8 cellular contexts compared by ENCODE assay signal in the genomic region with DNA sequence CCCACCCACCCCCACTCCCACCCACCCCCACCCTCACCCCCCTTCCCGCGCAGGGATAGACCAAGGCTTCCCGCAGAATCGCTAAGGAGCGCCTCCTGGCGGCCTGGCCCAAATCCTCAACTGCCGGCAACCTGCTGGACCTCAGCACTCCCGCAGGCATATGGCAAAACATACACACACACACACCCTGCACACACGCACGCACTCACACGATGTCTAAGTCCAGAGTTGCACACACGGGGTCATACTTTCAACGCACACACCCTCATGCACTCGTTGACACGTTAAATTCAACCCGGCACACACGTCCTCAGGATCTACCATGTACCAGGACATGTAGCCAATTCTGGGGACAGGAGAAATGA. TPM values are rescaled to one million over a fixed set of nuclear protein-coding genes. Genes with fewer than 3 reads are reported as not detected.
DNase-seq lines count a peak whose midpoint lies in the region; ATAC-seq and TF ChIP-seq lines count a peak whose summit lies in the region.

No MANE protein-coding gene starts in this region.

- H3K27ac Mint-ChIP-seq in activated naive CD4-positive, alpha-beta T cell treated with anti-CD3 and anti-CD28 coated beads for 36 hours = no peak overlapping the region
- no peak overlapping the region for H3K27ac Mint-ChIP-seq in Caco-2 (ENCODE audit: unreplicated experiment)

- BruUV-seq in Caco-2 (replicated peaks; lab: Mats Ljungman, UMichigan) = no TSS peak

- H3K4me3 Mint-ChIP-seq in activated naive CD4-positive, alpha-beta T cell treated with anti-CD3 and anti-CD28 coated beads for 36 hours = no peak overlapping the region
- no peak overlapping the region for H3K4me3 Mint-ChIP-seq in Caco-2 (ENCODE audit: unreplicated experiment)

- DNase-seq in activated naive CD4-positive, alpha-beta T cell treated with anti-CD3 and anti-CD28 coated beads for 36 hours = peak; percentile 38
- DNase-seq in activated naive CD4-positive, alpha-beta T cell treated with Interleukin-2 at 50 U/mL for 16 hours = no peak
- DNase-seq in NCI-H345 treated with DMSO at 0.1 percent for 48 hours (lab: John Stamatoyannopoulos, UW; ENCODE audit: unreplicated experiment) = peak; percentile 38
- DNase-seq in dermis blood vessel endothelial cell = peak; percentile 17
- peak; percentile 38 for DNase-seq in stimulated activated naive CD8-positive, alpha-beta T cell treated with anti-CD3 and anti-CD28 coated beads, Interleukin-15, Interleukin-2, amounts not matched to agents 100 U/mL and 50 U/mL, for 24 hours
- DNase-seq in Caco-2 = no peak
- DNase-seq in Peyer's patch = no peak

- TF ChIP-seq POLR2A in Peyer's patch (IDR thresholded peaks at IDR 0.05) = no peak

- H3K27ac ChIP-seq in Peyer's patch = no peak overlapping the region

- H3K9me3 Mint-ChIP-seq in activated naive CD4-positive, alpha-beta T cell treated with anti-CD3 and anti-CD28 coated beads for 36 hours = no peaks in the 10 kb centered on the region
- no peaks in the 10 kb centered on the region for H3K9me3 Mint-ChIP-seq in Caco-2 (ENCODE audit: unreplicated experiment)

- no peak overlapping the region for H3K4me3 ChIP-seq in Caco-2 (ENCODE audit: low read depth, low read length)
- H3K4me3 ChIP-seq in Peyer's patch = no peak overlapping the region

- TF ChIP-seq CTCF in Caco-2 (IDR thresholded peaks at IDR 0.05; ENCODE audit: insufficient read depth in 1 of 2, low read depth in 1 of 2, low read length in 1 of 2, severe bottlenecking in 1 of 2, unreplicated experiment in 1 of 2) (no peak), Peyer's patch (IDR thresholded peaks at IDR 0.05) (no peak)

- POLR2A ChIA-PET in Caco-2 (lab: Charles Lee) = no interaction called here

- intact Hi-C loops in activated naive CD4-positive, alpha-beta T cell treated with anti-CD3 and anti-CD28 coated beads for 36 hours (cut with micrococcal nuclease) = loop anchor here (2.0 to 10.0 kb wide), 2 partner anchors 144 to 338 kb away; no protein-coding TSS in a partner anchor
- intact Hi-C loops in Caco-2 (cut with micrococcal nuclease; ENCODE audit: unreplicated experiment) = loop anchor here (5.0 kb wide), 1 partner anchor 76 kb away; no protein-coding TSS in a partner anchor

- H3K9me3 ChIP-seq in Caco-2 (no peaks in the 10 kb centered on the region), Peyer's patch (no peaks in the 10 kb centered on the region)

- H3K36me3 ChIP-seq in Caco-2 (ENCODE audit: control insufficient read depth, insufficient read depth, low read length) = no peaks in the 10 kb centered on the region
- no peaks in the 10 kb centered on the region for H3K36me3 ChIP-seq in Peyer's patch

- H3K27me3 ChIP-seq in Caco-2 (replicated peaks; ENCODE audit: control insufficient read depth, insufficient read depth, low read length) (no peaks in the 10 kb centered on the region), Peyer's patch (peaks cover 0 to 19% of the 10 kb centered on the region in 2 donors)

- CTCF ChIA-PET in activated naive CD4-positive, alpha-beta T cell treated with anti-CD3 and anti-CD28 coated beads for 36 hours (lab: Charles Lee) = interaction anchor here (2.6 kb wide), 1 partner anchor 143 kb away, joined by 6 read pairs; no protein-coding TSS in a partner anchor
- CTCF ChIA-PET in Caco-2 (lab: Charles Lee) = no interaction called here

- peaks cover 8% of the 10 kb centered on the region for H3K4me1 Mint-ChIP-seq in activated naive CD4-positive, alpha-beta T cell treated with anti-CD3 and anti-CD28 coated beads for 36 hours (ENCODE audit: low read depth)
- peaks cover 6% of the 10 kb centered on the region for H3K4me1 Mint-ChIP-seq in Caco-2 (ENCODE audit: low read depth, unreplicated experiment)

- no peak for ATAC-seq in stimulated activated naive CD8-positive, alpha-beta T cell treated with anti-CD3 and anti-CD28 coated beads, Interleukin-15, Interleukin-2, amounts not matched to agents 100 U/mL and 50 U/mL, for 24 hours
- no peak for ATAC-seq in GM18498 (IDR thresholded peaks at IDR 0.05; ENCODE audit: unreplicated experiment)

- H3K36me3 Mint-ChIP-seq in activated naive CD4-positive, alpha-beta T cell treated with anti-CD3 and anti-CD28 coated beads for 36 hours (ENCODE audit: low read depth) = no peaks in the 10 kb centered on the region
- no peaks in the 10 kb centered on the region for H3K36me3 Mint-ChIP-seq in Caco-2 (ENCODE audit: insufficient read depth, unreplicated experiment)

- H3K27me3 Mint-ChIP-seq in activated naive CD4-positive, alpha-beta T cell treated with anti-CD3 and anti-CD28 coated beads for 36 hours (ENCODE audit: low read depth) = peaks cover 48% of the 10 kb centered on the region
- peaks cover 11% of the 10 kb centered on the region for H3K27me3 Mint-ChIP-seq in Caco-2 (ENCODE audit: insufficient read depth, unreplicated experiment)

- peaks cover 2% of the 10 kb centered on the region for H3K4me1 ChIP-seq in Caco-2
- peaks cover 0 to 8% (median 4%) of the 10 kb centered on the region in 4 donors for H3K4me1 ChIP-seq in Peyer's patch

RNA-seq across cellular contexts. Expression of gene CPLX2, which starts 1.7 kb away (rescaled TPM):
- not detected for total RNA-seq in activated naive CD4-positive, alpha-beta T cell treated with anti-CD3 and anti-CD28 coated beads for 36 hours
- total RNA-seq in dermis blood vessel endothelial cell (not detected in 2 replicates), Caco-2 (2022) (not detected in 2 replicates), Peyer's patch (1 to 10 TPM in 3 of 4 donors, not detected in 1; 1.4 to 2.5 (median 1.7) TPM)

Comparison
In these comparisons a context has a peak if more than half of its experiments do, and no peak if none do; other contexts are left out.
1. DNase-seq: peak in activated naive CD4-positive, alpha-beta T cell treated with anti-CD3 and anti-CD28 coated beads for 36 hours (single experiment), NCI-H345 treated with DMSO at 0.1 percent for 48 hours (single experiment), dermis blood vessel endothelial cell (single experiment) and stimulated activated naive CD8-positive, alpha-beta T cell treated with anti-CD3 and anti-CD28 coated beads, Interleukin-15, Interleukin-2, amounts not matched to agents 100 U/mL and 50 U/mL, for 24 hours (single experiment); none in activated naive CD4-positive, alpha-beta T cell treated with Interleukin-2 at 50 U/mL for 16 hours (single experiment), Caco-2 (0 of 2) and Peyer's patch (0 of 3).